In the genomic region with DNA sequence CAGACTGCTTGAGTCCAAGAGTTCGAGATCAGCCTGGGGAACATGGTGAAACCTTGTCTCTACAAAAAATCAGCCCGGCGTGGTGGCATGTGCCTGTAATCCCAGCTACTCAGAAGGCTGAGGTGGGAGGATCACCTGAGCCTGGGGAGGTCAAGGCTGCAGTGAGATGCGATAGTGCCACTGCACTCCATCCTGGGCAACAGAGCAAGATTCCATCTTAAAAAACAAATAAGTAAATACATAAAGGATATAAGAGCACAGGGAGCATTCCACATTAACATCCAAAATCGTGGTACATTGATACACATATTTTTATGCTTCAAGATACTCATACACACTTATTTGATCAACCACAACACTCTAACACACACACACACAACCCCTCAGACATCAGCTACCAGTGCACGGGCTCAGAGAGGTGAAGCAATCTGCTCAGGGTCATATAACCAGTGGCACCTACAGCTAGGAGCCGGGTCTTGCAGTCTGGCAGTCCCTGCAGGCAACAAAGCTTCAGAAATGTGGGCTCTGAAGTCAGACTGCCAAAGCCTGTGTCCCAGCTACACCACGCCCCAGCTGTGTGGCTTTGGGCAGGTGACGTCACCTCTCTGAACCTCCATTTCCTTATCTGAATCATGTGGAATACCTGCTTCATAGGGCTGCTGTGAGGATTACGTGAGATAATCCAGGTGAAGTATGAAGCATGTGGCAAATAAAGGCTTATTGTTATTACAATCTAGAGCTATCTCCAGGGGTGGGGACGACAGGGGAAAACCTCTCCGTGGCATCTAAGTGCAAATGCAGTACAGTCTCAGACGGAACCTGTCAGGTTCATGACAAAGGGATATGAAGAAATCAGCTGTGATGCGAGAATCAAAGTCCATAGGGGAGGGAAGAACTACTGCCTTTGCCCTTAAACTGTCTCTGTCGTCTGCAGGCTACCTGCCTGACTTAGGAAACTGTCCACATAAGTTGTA, we compare ENCODE assay signal across 9 cellular contexts. TPM values are rescaled to one million over a fixed set of nuclear protein-coding genes. Genes with fewer than 3 reads are reported as not detected.
DNase-seq lines count a peak whose midpoint lies in the region; ATAC-seq and TF ChIP-seq lines count a peak whose summit lies in the region.
"Had no signal": no experiment of that assay in that cellular context is flagged by ENCODE, and none has a peak within 500 bp of the region (broad histone marks: within the 10 kb centered on the region; RNA-seq: fewer than 3 reads in every experiment).

No MANE protein-coding gene starts in this region.

- H3K27me3 ChIP-seq in OCI-LY3 (ENCODE audit: low read depth, low read length) (no peaks in the 10 kb centered on the region), liver (ENCODE audit: control insufficient read depth in 4 of 4, insufficient read depth in 4 of 4, low read length in 3 of 4) (no peaks in the 10 kb centered on the region), lower lobe of right lung (ENCODE audit: low read depth) (peaks cover 53% of the 10 kb centered on the region)

- 36% methylated on average over 15 of the region's 15 CpGs for WGBS in liver

- intact Hi-C loops in lower lobe of right lung (cut with DNase I) = no loop called here

- peaks cover 63% of the 10 kb centered on the region for H3K4me1 Mint-ChIP-seq in stimulated activated naive CD8-positive, alpha-beta T cell treated with anti-CD3 and anti-CD28 coated beads, Interleukin-15, amount 100 ng/mL, for 72 hours

- DNase-seq in activated T-cell treated with anti-CD3 and anti-CD28 coated beads, Interleukin-2, amount 50 U/mL, for 1 hour = peak; percentile 80
- peak; percentile 48 to 64 for DNase-seq in stimulated activated naive CD8-positive, alpha-beta T cell treated with anti-CD3 and anti-CD28 coated beads, Interleukin-15, amount 100 ng/mL, for 72 hours
- no peak for DNase-seq in cerebellar cortex (ENCODE audit: low spot score)
- no peak for DNase-seq in lower lobe of right lung
- DNase-seq: glutamatergic neuron had no signal

- no peak for TF ChIP-seq RAD21 in liver (IDR thresholded peaks at IDR 0.05)

- TF ChIP-seq CTCF in OCI-LY3 (IDR thresholded peaks at IDR 0.05; ENCODE audit: low read depth, low read length) = no peak
- TF ChIP-seq CTCF in liver (IDR thresholded peaks at IDR 0.05; ENCODE audit: low read depth, low read length, missing input control) = no peak
- TF ChIP-seq CTCF in lower lobe of right lung (IDR thresholded peaks at IDR 0.05) = no peak

- H3K4me3 ChIP-seq in OCI-LY3 (ENCODE audit: low read length) (no peak overlapping the region), liver (ENCODE audit: low read depth in 1 of 3, low read length in 3 of 3) (no peak overlapping the region), lower lobe of right lung (no peak overlapping the region)
- H3K4me3 ChIP-seq: SJSA1 had no signal

- H3K4me3 Mint-ChIP-seq in stimulated activated naive CD8-positive, alpha-beta T cell treated with anti-CD3 and anti-CD28 coated beads, Interleukin-15, amount 100 ng/mL, for 72 hours = peak overlapping the region; percentile 28 to 92

- H3K27me3 Mint-ChIP-seq in stimulated activated naive CD8-positive, alpha-beta T cell treated with anti-CD3 and anti-CD28 coated beads, Interleukin-15, amount 100 ng/mL, for 72 hours = peaks cover 49% of the 10 kb centered on the region

- H2AFZ ChIP-seq in OCI-LY3 (ENCODE audit: low read depth, low read length) = peak overlapping the region; percentile 46; the same call in 1 of the 2 replicates

- no peaks in the 10 kb centered on the region for H4K20me1 ChIP-seq in OCI-LY3 (ENCODE audit: insufficient read depth, low read length)

- peak overlapping the region; percentile 46 for H3K4me2 ChIP-seq in OCI-LY3 (ENCODE audit: low read length)

- H3K9me3 ChIP-seq in OCI-LY3 (ENCODE audit: insufficient read depth, low read length) (no peaks in the 10 kb centered on the region), liver (ENCODE audit: control insufficient read depth in 4 of 4, low read length in 3 of 4) (no peaks in the 10 kb centered on the region), lower lobe of right lung (no peaks in the 10 kb centered on the region)
- H3K9me3 ChIP-seq: SJSA1 had no signal

- no peak overlapping the region for H3K27ac Mint-ChIP-seq in stimulated activated naive CD8-positive, alpha-beta T cell treated with anti-CD3 and anti-CD28 coated beads, Interleukin-15, amount 100 ng/mL, for 72 hours

- H3K27ac ChIP-seq in OCI-LY3 (ENCODE audit: low read length) = no peak overlapping the region
- peak overlapping the region in 1 of 2 donors; percentile 13 for H3K27ac ChIP-seq in liver (ENCODE audit: low read depth in 1 of 2, low read length in 2 of 2)
- no peak overlapping the region for H3K27ac ChIP-seq in lower lobe of right lung
- H3K27ac ChIP-seq: SJSA1 had no signal

- ATAC-seq in stimulated activated naive CD8-positive, alpha-beta T cell treated with anti-CD3 and anti-CD28 coated beads, Interleukin-15, amount 100 ng/mL, for 72 hours = peak; percentile 75
- ATAC-seq in lower lobe of right lung (no peak), HG03460 (IDR thresholded peaks at IDR 0.05; ENCODE audit: unreplicated experiment) (no peak)

- H3K4me1 ChIP-seq in OCI-LY3 (ENCODE audit: low read length) = no peaks in the 10 kb centered on the region
- H3K4me1 ChIP-seq in liver (ENCODE audit: control insufficient read depth in 4 of 4, insufficient read depth in 4 of 4, low read length in 3 of 4) = peaks cover 3 to 10% (median 4%) of the 10 kb centered on the region in 4 donors
- peaks cover 14% of the 10 kb centered on the region for H3K4me1 ChIP-seq in lower lobe of right lung

- H3K79me2 ChIP-seq in OCI-LY3 (ENCODE audit: low read length) = no peaks in the 10 kb centered on the region

- no peaks in the 10 kb centered on the region for H3K36me3 ChIP-seq in OCI-LY3 (replicated peaks; ENCODE audit: low read depth, low read length)
- no peaks in the 10 kb centered on the region for H3K36me3 ChIP-seq in liver (ENCODE audit: control insufficient read depth in 4 of 4, insufficient read depth in 3 of 4, low read depth in 1 of 4, low read length in 3 of 4)
- H3K36me3 ChIP-seq in lower lobe of right lung = no peaks in the 10 kb centered on the region
- H3K36me3 ChIP-seq: SJSA1 had no signal

- no peak overlapping the region for H3K9ac ChIP-seq in OCI-LY3 (ENCODE audit: low read length)
- no peak overlapping the region for H3K9ac ChIP-seq in liver (ENCODE audit: low read depth in 1 of 2, low read length in 2 of 2)

- no peaks in the 10 kb centered on the region for H3K9me3 Mint-ChIP-seq in stimulated activated naive CD8-positive, alpha-beta T cell treated with anti-CD3 and anti-CD28 coated beads, Interleukin-15, amount 100 ng/mL, for 72 hours

TF ChIP-seq in liver, 16 proteins besides CTCF, POLR2A, EP300 and RAD21 (continues in another document):
- TF ChIP-seq FOXA1 (IDR thresholded peaks at IDR 0.05) (no peak), HNF4A (conservative IDR thresholded peaks at IDR 0.05) (peak; percentile 90 to 93), TAF1 (conservative IDR thresholded peaks at IDR 0.05) (no peak), GABPA (IDR thresholded peaks at IDR 0.05 in 1 of 2, conservative IDR thresholded peaks at IDR 0.05 in 1 of 2) (peak in 1 of 2 donors; percentile 75), SP1 (IDR thresholded peaks at IDR 0.05) (peak; percentile 96)
- TF ChIP-seq, protein P1, sequence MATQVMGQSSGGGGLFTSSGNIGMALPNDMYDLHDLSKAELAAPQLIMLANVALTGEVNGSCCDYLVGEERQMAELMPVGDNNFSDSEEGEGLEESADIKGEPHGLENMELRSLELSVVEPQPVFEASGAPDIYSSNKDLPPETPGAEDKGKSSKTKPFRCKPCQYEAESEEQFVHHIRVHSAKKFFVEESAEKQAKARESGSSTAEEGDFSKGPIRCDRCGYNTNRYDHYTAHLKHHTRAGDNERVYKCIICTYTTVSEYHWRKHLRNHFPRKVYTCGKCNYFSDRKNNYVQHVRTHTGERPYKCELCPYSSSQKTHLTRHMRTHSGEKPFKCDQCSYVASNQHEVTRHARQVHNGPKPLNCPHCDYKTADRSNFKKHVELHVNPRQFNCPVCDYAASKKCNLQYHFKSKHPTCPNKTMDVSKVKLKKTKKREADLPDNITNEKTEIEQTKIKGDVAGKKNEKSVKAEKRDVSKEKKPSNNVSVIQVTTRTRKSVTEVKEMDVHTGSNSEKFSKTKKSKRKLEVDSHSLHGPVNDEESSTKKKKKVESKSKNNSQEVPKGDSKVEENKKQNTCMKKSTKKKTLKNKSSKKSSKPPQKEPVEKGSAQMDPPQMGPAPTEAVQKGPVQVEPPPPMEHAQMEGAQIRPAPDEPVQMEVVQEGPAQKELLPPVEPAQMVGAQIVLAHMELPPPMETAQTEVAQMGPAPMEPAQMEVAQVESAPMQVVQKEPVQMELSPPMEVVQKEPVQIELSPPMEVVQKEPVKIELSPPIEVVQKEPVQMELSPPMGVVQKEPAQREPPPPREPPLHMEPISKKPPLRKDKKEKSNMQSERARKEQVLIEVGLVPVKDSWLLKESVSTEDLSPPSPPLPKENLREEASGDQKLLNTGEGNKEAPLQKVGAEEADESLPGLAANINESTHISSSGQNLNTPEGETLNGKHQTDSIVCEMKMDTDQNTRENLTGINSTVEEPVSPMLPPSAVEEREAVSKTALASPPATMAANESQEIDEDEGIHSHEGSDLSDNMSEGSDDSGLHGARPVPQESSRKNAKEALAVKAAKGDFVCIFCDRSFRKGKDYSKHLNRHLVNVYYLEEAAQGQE (IDR thresholded peaks at IDR 0.05) = peak; percentile 51
- TF ChIP-seq, protein P2, sequence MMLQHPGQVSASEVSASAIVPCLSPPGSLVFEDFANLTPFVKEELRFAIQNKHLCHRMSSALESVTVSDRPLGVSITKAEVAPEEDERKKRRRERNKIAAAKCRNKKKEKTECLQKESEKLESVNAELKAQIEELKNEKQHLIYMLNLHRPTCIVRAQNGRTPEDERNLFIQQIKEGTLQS (IDR thresholded peaks at IDR 0.05) = peak; percentile 44

RNA-seq across cellular contexts. Expression of a gene that starts 4.8 kb away (rescaled TPM):
- total RNA-seq in liver (under 1 TPM; under 0.01 TPM), lower lobe of right lung (2.1 TPM)
- polyA plus RNA-seq in liver = under 1 TPM in 1 of 2 donors, not detected in 1; 0.12 TPM
- total RNA-seq: SJSA1 had no signal

RNA-seq across cellular contexts. Expression of a gene that starts 13.9 kb away (rescaled TPM):
- under 1 TPM in 1 of 2 donors, not detected in 1; 0.17 TPM for total RNA-seq in liver
- polyA plus RNA-seq in liver = under 1 TPM in 1 of 2 donors, not detected in 1; 0.09 TPM
- total RNA-seq in lower lobe of right lung = 1.2 TPM
- total RNA-seq: SJSA1 had no signal

RNA-seq across cellular contexts. Expression of a gene that starts 40.9 kb away (rescaled TPM):
- total RNA-seq in liver = 1 to 10 TPM; 1.7 to 4.0 TPM
- polyA plus RNA-seq in liver = 10 to 100 TPM; 13.8 to 16.4 TPM
- 541 TPM for total RNA-seq in lower lobe of right lung
- total RNA-seq: SJSA1 had no signal

RNA-seq across cellular contexts. Expression of a gene that starts 51.9 kb away (rescaled TPM):
- total RNA-seq in liver (not detected), lower lobe of right lung (not detected)
- not detected for polyA plus RNA-seq in liver
- total RNA-seq: SJSA1 had no signal

RNA-seq across cellular contexts. Expression of a gene that starts 52.3 kb away (rescaled TPM):
- 1 to 10 TPM; 3.0 to 9.5 TPM for total RNA-seq in liver
- 1 to 10 TPM; 5.7 to 8.9 TPM for polyA plus RNA-seq in liver
- 65.1 TPM for total RNA-seq in lower lobe of right lung

Comparison
In these comparisons a context has a peak if more than half of its experiments do, and no peak if none do; other contexts are left out.
1. DNase-seq: peak in activated T-cell treated with anti-CD3 and anti-CD28 coated beads, Interleukin-2, amount 50 U/mL, for 1 hour (single experiment) and stimulated activated naive CD8-positive, alpha-beta T cell treated with anti-CD3 and anti-CD28 coated beads, Interleukin-15, amount 100 ng/mL, for 72 hours (2 of 2); none in cerebellar cortex (single experiment) and lower lobe of right lung (single experiment).
2. RNA of a gene that starts 40.9 kb away (total RNA-seq): 541 TPM in lower lobe of right lung (single experiment); 1.7 to 4.0 TPM in liver; every median in the first group is over 100 times any median in the second.